In the genomic region with DNA sequence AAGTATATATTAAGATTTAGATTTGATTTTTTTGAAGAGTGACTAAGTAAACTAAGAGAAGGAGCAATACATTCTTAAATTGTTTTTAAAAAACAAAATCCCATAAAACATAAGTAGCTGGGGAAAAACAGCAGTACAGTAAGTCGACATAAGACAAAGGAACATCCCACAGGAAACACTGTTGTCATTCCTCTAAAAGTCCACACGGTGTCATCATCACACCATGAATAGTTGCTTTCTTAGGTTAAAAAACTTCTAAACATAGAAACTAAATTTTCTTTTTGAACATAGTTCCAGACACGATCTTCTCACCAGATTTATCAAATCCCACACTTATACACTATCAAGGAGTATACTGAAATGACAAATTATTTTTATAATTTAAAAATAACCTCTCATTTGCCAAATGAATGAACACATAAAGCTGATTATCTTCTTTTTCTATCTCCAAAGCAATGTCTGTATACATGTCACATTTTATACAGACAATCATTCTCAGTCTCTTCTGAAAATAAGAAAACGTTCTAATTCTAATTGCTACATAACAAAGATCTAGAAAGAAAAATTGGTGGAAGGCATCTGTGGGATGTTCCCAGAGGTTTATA, we compare ENCODE assay signal across 8 cellular contexts. TPM values are rescaled to one million over a fixed set of nuclear protein-coding genes. Genes with fewer than 3 reads are reported as not detected.
DNase-seq lines count a peak whose midpoint lies in the region; ATAC-seq and TF ChIP-seq lines count a peak whose summit lies in the region.

No MANE protein-coding gene starts in this region.

- H3K36me3 ChIP-seq in adipocyte (ENCODE audit: control insufficient read depth, insufficient read depth, low read length, severe bottlenecking) (peaks cover 6% of the 10 kb centered on the region), left ventricle myocardium inferior (no peaks in the 10 kb centered on the region), sigmoid colon (peaks cover 0 to 17% (median 2%) of the 10 kb centered on the region in 4 donors)

- peak overlapping the region; percentile 72 for H3K9ac ChIP-seq in adipocyte (ENCODE audit: low read length)

- DNase-seq in COLO829 (ENCODE audit: low spot score) = peak; percentile 66
- DNase-seq in NCI-H345 (lab: John Stamatoyannopoulos, UW) = peak; percentile 37
- peak; percentile 83 for DNase-seq in adipocyte (ENCODE audit: low read depth)
- DNase-seq in left ventricle myocardium inferior = no peak
- DNase-seq in sigmoid colon = no peak
- DNase-seq in stimulated activated CD4-positive, alpha-beta T cell treated with anti-CD3 and anti-CD28 coated beads, Interleukin-4, amount 100 ng/mL, for 24 hours = no peak

- peaks cover 36% of the 10 kb centered on the region for H3K4me1 ChIP-seq in adipocyte (ENCODE audit: control insufficient read depth, insufficient read depth, low read length)
- peaks cover 9% of the 10 kb centered on the region for H3K4me1 ChIP-seq in left ventricle myocardium inferior
- H3K4me1 ChIP-seq in sigmoid colon = peaks cover 0 to 21% (median 0%) of the 10 kb centered on the region in 4 donors

- TF ChIP-seq POLR2A in sigmoid colon (IDR thresholded peaks at IDR 0.05) = no peak

- ATAC-seq in GM19372 (IDR thresholded peaks at IDR 0.05; ENCODE audit: low read depth, unreplicated experiment) (peak; percentile 70), HG03432 (IDR thresholded peaks at IDR 0.05; ENCODE audit: unreplicated experiment) (peak; percentile 73)

- H3K4me3 ChIP-seq in adipocyte (ENCODE audit: low read length) = peak overlapping the region; percentile 73
- peak overlapping the region; percentile 24 for H3K4me3 ChIP-seq in left ventricle myocardium inferior
- H3K4me3 ChIP-seq in sigmoid colon = no peak overlapping the region

- TF ChIP-seq CTCF in left ventricle myocardium inferior (IDR thresholded peaks at IDR 0.05; ENCODE audit: borderline replicate concordance) = peak; percentile 88
- TF ChIP-seq CTCF in sigmoid colon (IDR thresholded peaks at IDR 0.05) = peak; percentile 62 to 76 (median 72)

- H3K27ac ChIP-seq in left ventricle myocardium inferior (replicated peaks) = no peak overlapping the region
- H3K27ac ChIP-seq in sigmoid colon = no peak overlapping the region

- 7 to 11% methylated on average over 4 of the region's 4 CpGs for WGBS in sigmoid colon, 2 donors

- H3K27me3 ChIP-seq in adipocyte (replicated peaks; ENCODE audit: control insufficient read depth, insufficient read depth, low read length) (no peaks in the 10 kb centered on the region), left ventricle myocardium inferior (ENCODE audit: low read depth) (no peaks in the 10 kb centered on the region), sigmoid colon (no peaks in the 10 kb centered on the region)

- intact Hi-C loops in left ventricle myocardium inferior (cut with micrococcal nuclease) (no loop called here), sigmoid colon (cut with DNase I) (loop anchor here (2.0 to 10.0 kb wide), 3 partner anchors 126 to 704 kb away; no protein-coding TSS in a partner anchor)

- no peak for TF ChIP-seq EP300 in sigmoid colon (IDR thresholded peaks at IDR 0.05)

- H3K9me3 ChIP-seq in adipocyte (ENCODE audit: control insufficient read depth, low read length) (no peaks in the 10 kb centered on the region), left ventricle myocardium inferior (replicated peaks) (no peaks in the 10 kb centered on the region), sigmoid colon (no peaks in the 10 kb centered on the region)

RNA-seq across cellular contexts. Expression of a gene that starts 15.8 kb away (rescaled TPM):
- 6.4 TPM for total RNA-seq in left ventricle myocardium inferior
- total RNA-seq in sigmoid colon = 10 to 100 TPM; 27.8 to 55.1 (median 30.2) TPM
- 10 to 100 TPM; 14.4 to 27.2 (median 16.2) TPM for polyA plus RNA-seq in sigmoid colon

RNA-seq across cellular contexts. Expression of a gene that starts 43.6 kb away (rescaled TPM):
- total RNA-seq in left ventricle myocardium inferior (not detected), sigmoid colon (not detected)
- polyA plus RNA-seq in sigmoid colon = 1 to 10 TPM in 1 of 3 donors, under 1 TPM in 2; 0.60 to 2.1 (median 0.60) TPM

Comparison
In these comparisons a context has a peak if more than half of its experiments do, and no peak if none do; other contexts are left out.
1. DNase-seq: peak in COLO829 (single experiment), NCI-H345 (single experiment) and adipocyte (single experiment); none in left ventricle myocardium inferior (single experiment), sigmoid colon (single experiment) and stimulated activated CD4-positive, alpha-beta T cell treated with anti-CD3 and anti-CD28 coated beads, Interleukin-4, amount 100 ng/mL, for 24 hours (single experiment).
2. H3K4me3 ChIP-seq: peak in adipocyte (single experiment) and left ventricle myocardium inferior (single experiment); none in sigmoid colon (0 of 4).